Comparison of ENCODE assay signal across 3 cellular contexts in the genomic region with DNA sequence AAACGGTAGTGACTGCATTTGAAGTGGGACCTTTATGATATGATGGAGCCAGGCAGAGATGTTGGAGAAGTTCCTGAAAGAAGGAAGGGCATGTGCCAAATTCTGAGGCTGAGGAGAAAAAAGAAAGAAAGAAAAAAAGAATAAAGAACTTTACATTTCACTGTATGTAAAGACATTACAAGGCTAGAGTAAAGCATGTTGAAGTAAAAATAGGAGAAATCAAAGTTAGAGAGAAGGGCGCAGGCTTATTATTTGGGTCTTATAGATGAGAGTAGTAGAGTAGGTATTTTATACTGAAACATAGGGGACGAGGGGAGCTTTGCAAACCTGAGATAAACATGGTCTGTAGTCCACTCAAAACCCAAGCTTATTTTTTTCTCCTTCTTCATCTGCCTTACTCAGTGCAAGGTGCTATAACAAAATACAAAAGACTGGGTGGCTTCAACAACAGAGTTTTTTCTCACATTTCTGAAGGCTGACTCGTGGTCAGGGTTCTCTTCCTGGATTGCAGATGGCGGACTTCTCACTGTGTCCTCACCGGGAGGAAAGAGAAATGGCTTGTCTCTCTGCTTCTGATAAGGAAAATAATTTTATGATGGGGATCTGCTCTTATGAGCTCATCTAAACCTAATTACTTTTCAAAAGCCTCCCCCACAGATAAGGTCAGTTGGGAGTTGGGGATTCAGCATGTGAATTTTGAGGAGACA.
TF ChIP-seq lines count a peak whose summit lies in the region.

No MANE protein-coding gene starts in this region.

TF ChIP-seq in IMR-90, 13 proteins besides CTCF, POLR2A, EP300 and RAD21:
- TF ChIP-seq CEBPB (IDR thresholded peaks at IDR 0.05; ENCODE audit: low read depth, low read length) (no peak), BHLHE40 (IDR thresholded peaks at IDR 0.05; ENCODE audit: low read depth, low read length) (no peak), RCOR1 (IDR thresholded peaks at IDR 0.05; ENCODE audit: insufficient replicate concordance, low read length) (no peak), MXI1 (IDR thresholded peaks at IDR 0.05; ENCODE audit: borderline replicate concordance, low read depth, low read length) (no peak), CHD1 (IDR thresholded peaks at IDR 0.05; ENCODE audit: low read depth, low read length) (no peak), RFX5 (IDR thresholded peaks at IDR 0.05; ENCODE audit: low read depth, low read length) (no peak), MAFK (IDR thresholded peaks at IDR 0.05; ENCODE audit: low read depth, low read length) (no peak), MAZ (IDR thresholded peaks at IDR 0.05; ENCODE audit: borderline replicate concordance, low read depth, low read length) (no peak), NFE2L2 (IDR thresholded peaks at IDR 0.05; ENCODE audit: low read depth, low read length) (no peak), FOS (IDR thresholded peaks at IDR 0.05; ENCODE audit: low read depth, low read length) (no peak)
- TF ChIP-seq, protein P1, sequence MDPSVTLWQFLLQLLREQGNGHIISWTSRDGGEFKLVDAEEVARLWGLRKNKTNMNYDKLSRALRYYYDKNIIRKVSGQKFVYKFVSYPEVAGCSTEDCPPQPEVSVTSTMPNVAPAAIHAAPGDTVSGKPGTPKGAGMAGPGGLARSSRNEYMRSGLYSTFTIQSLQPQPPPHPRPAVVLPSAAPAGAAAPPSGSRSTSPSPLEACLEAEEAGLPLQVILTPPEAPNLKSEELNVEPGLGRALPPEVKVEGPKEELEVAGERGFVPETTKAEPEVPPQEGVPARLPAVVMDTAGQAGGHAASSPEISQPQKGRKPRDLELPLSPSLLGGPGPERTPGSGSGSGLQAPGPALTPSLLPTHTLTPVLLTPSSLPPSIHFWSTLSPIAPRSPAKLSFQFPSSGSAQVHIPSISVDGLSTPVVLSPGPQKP (IDR thresholded peaks at IDR 0.05; ENCODE audit: borderline replicate concordance, low read depth, low read length), result no peak
- TF ChIP-seq, protein P2, sequence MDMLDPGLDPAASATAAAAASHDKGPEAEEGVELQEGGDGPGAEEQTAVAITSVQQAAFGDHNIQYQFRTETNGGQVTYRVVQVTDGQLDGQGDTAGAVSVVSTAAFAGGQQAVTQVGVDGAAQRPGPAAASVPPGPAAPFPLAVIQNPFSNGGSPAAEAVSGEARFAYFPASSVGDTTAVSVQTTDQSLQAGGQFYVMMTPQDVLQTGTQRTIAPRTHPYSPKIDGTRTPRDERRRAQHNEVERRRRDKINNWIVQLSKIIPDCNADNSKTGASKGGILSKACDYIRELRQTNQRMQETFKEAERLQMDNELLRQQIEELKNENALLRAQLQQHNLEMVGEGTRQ (IDR thresholded peaks at IDR 0.05; ENCODE audit: low read depth, low read length), result no peak

TF ChIP-seq in K562, 482 proteins besides CTCF, POLR2A, EP300 and RAD21 (continues in another document):
- TF ChIP-seq, protein P2 (CRISPR knock-in tag; IDR thresholded peaks at IDR 0.05), result no peak
- TF ChIP-seq CCNT2 (IDR thresholded peaks at IDR 0.05; ENCODE audit: borderline replicate concordance, extremely low read depth, insufficient read length, low read depth, low read length) (peak; percentile 49), L3MBTL2 (IDR thresholded peaks at IDR 0.05) (0 out of 2 replicates have a peak, but pooled peaks have one; percentile 38), ZNF431 (CRISPR knock-in tag; IDR thresholded peaks at IDR 0.05) (no peak), KDM1A (IDR thresholded peaks at IDR 0.05) (0 out of 4 replicates have a peak, but pooled peaks of 1 of the 2 experiments have one; percentile 3), GATAD2A (IDR thresholded peaks at IDR 0.05) (no peak), THRAP3 (IDR thresholded peaks at IDR 0.05; ENCODE audit: borderline replicate concordance) (peak; percentile 30; the same call in 1 of the 2 replicates), HSF4 (CRISPR knock-in tag; IDR thresholded peaks at IDR 0.05; ENCODE audit: borderline replicate concordance) (no peak), ZNF766 (CRISPR knock-in tag; conservative IDR thresholded peaks at IDR 0.05) (0 out of 2 replicates have a peak, but pooled peaks have one; percentile 16), ARID4B (CRISPR knock-in tag; IDR thresholded peaks at IDR 0.05) (no peak), NCOA1 (IDR thresholded peaks at IDR 0.05; ENCODE audit: low read depth) (no peak), ATF2 (CRISPR knock-in tag; IDR thresholded peaks at IDR 0.05) (no peak), BRD9 (IDR thresholded peaks at IDR 0.05; ENCODE audit: low read depth, partially characterized antibody) (no peak), ZNF699 (CRISPR knock-in tag; IDR thresholded peaks at IDR 0.05; ENCODE audit: insufficient replicate concordance) (no peak), TAF9B (IDR thresholded peaks at IDR 0.05; ENCODE audit: partially characterized antibody) (peak; percentile 8), KLF6 (CRISPR knock-in tag; IDR thresholded peaks at IDR 0.05; ENCODE audit: borderline replicate concordance) (no peak), ZNF444 (CRISPR knock-in tag; IDR thresholded peaks at IDR 0.05) (peak; percentile 62; the same call in 1 of the 2 replicates), HMGN3 (IDR thresholded peaks at IDR 0.05; ENCODE audit: borderline replicate concordance, extremely low read depth, insufficient read length, low read depth, low read length) (no peak), TAF7 (tag; IDR thresholded peaks at IDR 0.05) (no peak)

TF ChIP-seq in HEK293T, 16 proteins besides CTCF, POLR2A, EP300 and RAD21:
- TF ChIP-seq L3MBTL2 (conservative IDR thresholded peaks at IDR 0.05), result no peak
- no peak for TF ChIP-seq SP1 (IDR thresholded peaks at IDR 0.05)
- TF ChIP-seq ELF4 (IDR thresholded peaks at IDR 0.05), result no peak
- no peak for TF ChIP-seq HDGF (IDR thresholded peaks at IDR 0.05; ENCODE audit: borderline replicate concordance)
- no peak for TF ChIP-seq LEF1 (IDR thresholded peaks at IDR 0.05; ENCODE audit: borderline replicate concordance)
- no peak for TF ChIP-seq SUZ12 (IDR thresholded peaks at IDR 0.05)
- no peak for TF ChIP-seq ZNF384 (IDR thresholded peaks at IDR 0.05)
- no peak for TF ChIP-seq TARDBP (IDR thresholded peaks at IDR 0.05)
- TF ChIP-seq FOXK2 (IDR thresholded peaks at IDR 0.05), result no peak
- no peak for TF ChIP-seq BHLHE40 (IDR thresholded peaks at IDR 0.05; ENCODE audit: borderline replicate concordance)
- no peak for TF ChIP-seq FOXM1 (IDR thresholded peaks at IDR 0.05; ENCODE audit: borderline replicate concordance)
- no peak for TF ChIP-seq FOXA1 (IDR thresholded peaks at IDR 0.05)
- no peak for TF ChIP-seq CTBP1 (IDR thresholded peaks at IDR 0.05; ENCODE audit: borderline replicate concordance)
- TF ChIP-seq NFRKB (IDR thresholded peaks at IDR 0.05), result no peak
- TF ChIP-seq, protein P3, sequence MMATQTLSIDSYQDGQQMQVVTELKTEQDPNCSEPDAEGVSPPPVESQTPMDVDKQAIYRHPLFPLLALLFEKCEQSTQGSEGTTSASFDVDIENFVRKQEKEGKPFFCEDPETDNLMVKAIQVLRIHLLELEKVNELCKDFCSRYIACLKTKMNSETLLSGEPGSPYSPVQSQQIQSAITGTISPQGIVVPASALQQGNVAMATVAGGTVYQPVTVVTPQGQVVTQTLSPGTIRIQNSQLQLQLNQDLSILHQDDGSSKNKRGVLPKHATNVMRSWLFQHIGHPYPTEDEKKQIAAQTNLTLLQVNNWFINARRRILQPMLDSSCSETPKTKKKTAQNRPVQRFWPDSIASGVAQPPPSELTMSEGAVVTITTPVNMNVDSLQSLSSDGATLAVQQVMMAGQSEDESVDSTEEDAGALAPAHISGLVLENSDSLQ (IDR thresholded peaks at IDR 0.05), result no peak
- no peak for TF ChIP-seq ARNT (IDR thresholded peaks at IDR 0.05)
